Comparison of ENCODE assay signal across 9 cellular contexts in genomic region chr10:13102002-13102794, GRCh38. TPM values are rescaled to one million over a fixed set of nuclear protein-coding genes. Genes with fewer than 3 reads are reported as not detected.
DNase-seq lines count a peak whose midpoint lies in the region; ATAC-seq, FAIRE-seq and TF ChIP-seq lines count a peak whose summit lies in the region.
"Had no signal": no experiment of that assay in that cellular context is flagged by ENCODE, and none has a peak within 500 bp of the region (broad histone marks: within the 10 kb centered on the region; RNA-seq: fewer than 3 reads in every experiment).

No MANE protein-coding gene starts in this region.

- H3K4me3 Mint-ChIP-seq in activated T-cell treated with anti-CD3 and anti-CD28 coated beads, Interleukin-2, amount 50 U/mL, for 24 hours, result peak overlapping the region; percentile 20

- in situ Hi-C loops in HepG2 (cut with HindIII; ENCODE audit: extremely low pct_ligation_motif_present, low pct_unique_long_range_greater_than_20kb), result no loop called here

- H3K27ac ChIP-seq in breast epithelium (peak overlapping the region in 1 of 2 donors; percentile 78), HepG2 (ENCODE audit: extremely low read length, insufficient read depth, low read length) (peak overlapping the region; percentile 77), tibial nerve (peak overlapping the region; percentile 8 to 99 (median 80))

- FAIRE-seq in HepG2 (lab: Jason Lieb, UNC), result peak; percentile 49

- BruUV-seq in HepG2 (replicated peaks; lab: Mats Ljungman, UMichigan), result no TSS peak

- H3K27me3 ChIP-seq in breast epithelium (no peaks in the 10 kb centered on the region), HepG2 (ENCODE audit: control insufficient read depth in 1 of 2, insufficient read depth in 2 of 2, low read length in 2 of 2) (no peaks in the 10 kb centered on the region; a peak in 2 of 5 replicates), tibial nerve (no peaks in the 10 kb centered on the region)

- peak overlapping the region; percentile 74 for H3K9ac ChIP-seq in HepG2 (ENCODE audit: insufficient read depth, low read depth, low read length)

- no peaks in the 10 kb centered on the region for H3K9me3 ChIP-seq in breast epithelium
- no peaks in the 10 kb centered on the region for H3K9me3 ChIP-seq in HepG2 (ENCODE audit: low read length)
- H3K9me3 ChIP-seq in tibial nerve, result no peaks in the 10 kb centered on the region

- peaks cover 28% of the 10 kb centered on the region for H3K36me3 Mint-ChIP-seq in activated T-cell treated with anti-CD3 and anti-CD28 coated beads, Interleukin-2, amount 50 U/mL, for 24 hours (ENCODE audit: low read depth)

- peak overlapping the region; percentile 99 for H3K4me2 ChIP-seq in HepG2 (ENCODE audit: low read depth, low read length)

- H3K4me1 ChIP-seq in breast epithelium (no peaks in the 10 kb centered on the region), HepG2 (ENCODE audit: insufficient read depth, low read length) (peaks cover 52% of the 10 kb centered on the region), tibial nerve (peaks cover 0 to 57% (median 10%) of the 10 kb centered on the region in 4 donors)

- TF ChIP-seq CTCF in breast epithelium (IDR thresholded peaks at IDR 0.05), result no peak
- TF ChIP-seq CTCF in HepG2 (CRISPR knock-in tag; IDR thresholded peaks at IDR 0.05), result no peak
- TF ChIP-seq CTCF in tibial nerve (IDR thresholded peaks at IDR 0.05), result no peak

- TF ChIP-seq EP300 in HepG2 (IDR thresholded peaks at IDR 0.05; ENCODE audit: low read depth in 2 of 2, low read length in 2 of 2), result no peak
- no peak for TF ChIP-seq EP300 in HepG2 (CRISPR knock-in tag; IDR thresholded peaks at IDR 0.05; ENCODE audit: borderline replicate concordance)
- peak in 1 of 2 donors; percentile 50 for TF ChIP-seq EP300 in tibial nerve (IDR thresholded peaks at IDR 0.05)

- peak overlapping the region; percentile 74 for H3K27ac Mint-ChIP-seq in activated T-cell treated with anti-CD3 and anti-CD28 coated beads, Interleukin-2, amount 50 U/mL, for 24 hours

- TF ChIP-seq POLR2A in breast epithelium (IDR thresholded peaks at IDR 0.05) (no peak), HepG2 (IDR thresholded peaks at IDR 0.05; ENCODE audit: insufficient read depth in 1 of 2, low read depth in 2 of 2, low read length in 2 of 2) (peak in 1 of 2 experiments; percentile 62; a peak in 2 of 4 replicates), tibial nerve (IDR thresholded peaks at IDR 0.05) (no peak)

- WGBS in HepG2 (ENCODE audit: low lambda C conversion rate), result 7% methylated on average over 13 of the region's 13 CpGs
- 33 to 44% methylated on average over 13 of the region's 13 CpGs for WGBS in tibial nerve, 2 donors

- no peaks in the 10 kb centered on the region for H4K20me1 ChIP-seq in HepG2 (ENCODE audit: insufficient read depth, low read length)

- H3K36me3 ChIP-seq in breast epithelium (no peaks in the 10 kb centered on the region), HepG2 (replicated peaks in 1 of 2; ENCODE audit: control insufficient read depth in 1 of 2, insufficient read depth in 2 of 2, low read length in 2 of 2) (no peaks in the 10 kb centered on the region), tibial nerve (no peaks in the 10 kb centered on the region)

- H3K9me3 Mint-ChIP-seq in activated T-cell treated with anti-CD3 and anti-CD28 coated beads, Interleukin-2, amount 50 U/mL, for 24 hours, result no peaks in the 10 kb centered on the region

- H3K79me2 ChIP-seq in HepG2 (ENCODE audit: insufficient read depth, low read length), result peaks cover 12% of the 10 kb centered on the region

- DNase-seq in activated T-cell treated with anti-CD3 and anti-CD28 coated beads, Interleukin-2, amount 50 U/mL, for 24 hours, result no peak
- no peak for DNase-seq in activated T-cell treated with anti-CD3 and anti-CD28 coated beads, Interleukin-2, amount 50 U/mL, for 1 hour
- DNase-seq in breast epithelium (ENCODE audit: low spot score in 2 of 2), result no peak
- peak; percentile 51 for DNase-seq in HepG2 (ENCODE audit: low spot score)
- no peak for DNase-seq in tibial nerve (ENCODE audit: low spot score in 2 of 2)
- no peak for DNase-seq in Kasumi-1 (lab: John Stamatoyannopoulos, UW)
- DNase-seq in NCI-H1092 treated with DMSO at 0.1 percent for 48 hours (lab: John Stamatoyannopoulos, UW), result no peak
- DNase-seq: SHP77 had no signal

- intact Hi-C loops in breast epithelium (cut with DNase I; ENCODE audit: low total_unique reads), result no loop called here
- intact Hi-C loops in HepG2 (cut with micrococcal nuclease; ENCODE audit: unreplicated experiment), result loop anchor here (5.0 to 10.0 kb wide), 2 partner anchors 60 to 173 kb away; partner anchors contain the start of gene MCM10

- CTCF ChIA-PET in HepG2 (lab: Yijun Ruan, JAX; ENCODE audit: low intra/inter-chr PET ratio, low total read pairs), result no interaction called here

- ATAC-seq in HepG2 (peak; percentile 9), HG03378 (IDR thresholded peaks at IDR 0.05; ENCODE audit: unreplicated experiment) (no peak)

- H3K27me3 Mint-ChIP-seq in activated T-cell treated with anti-CD3 and anti-CD28 coated beads, Interleukin-2, amount 50 U/mL, for 24 hours, result no peaks in the 10 kb centered on the region

- H3K4me1 Mint-ChIP-seq in activated T-cell treated with anti-CD3 and anti-CD28 coated beads, Interleukin-2, amount 50 U/mL, for 24 hours (ENCODE audit: low read depth), result peaks cover 60% of the 10 kb centered on the region

- H3K4me3 ChIP-seq in breast epithelium, result peak overlapping the region in 2 of 3 donors; percentile 19 to 52
- H3K4me3 ChIP-seq in HepG2 (replicated peaks in 1 of 3; ENCODE audit: insufficient read depth in 1 of 3, low read depth in 2 of 3, low read length in 3 of 3), result peak overlapping the region; percentile 51 to 72 (median 63)
- peak overlapping the region in 3 of 4 donors; percentile 8 to 40 (median 20) for H3K4me3 ChIP-seq in tibial nerve

- no peak for TF ChIP-seq RAD21 in HepG2 (CRISPR knock-in tag; IDR thresholded peaks at IDR 0.05)

- H2AFZ ChIP-seq in HepG2 (ENCODE audit: low read length), result peak overlapping the region; percentile 80

- POLR2A ChIA-PET in HepG2 (lab: Yijun Ruan, JAX), result no interaction called here

TF ChIP-seq in HepG2, 621 proteins besides CTCF, POLR2A, EP300 and RAD21 (continues in another document):
- TF ChIP-seq ZNF589 (CRISPR knock-in tag; conservative IDR thresholded peaks at IDR 0.05) (no peak), ZBTB3 (CRISPR knock-in tag; IDR thresholded peaks at IDR 0.05; ENCODE audit: borderline replicate concordance, low read depth) (no peak)

RNA-seq across cellular contexts. Expression of gene OPTN, which starts 2.2 kb away (rescaled TPM):
- 100 to 1,000 TPM in 1 of 3 donors, 10 to 100 TPM in 2; 43.9 to 119 (median 49.2) TPM for total RNA-seq in breast epithelium
- 13.4 and 16.9 TPM in 2 replicates for total RNA-seq in HepG2 (2016; rRNA removed; fragmentation: Illumina TruSeq; extraction: Trizol)
- 11.6 and 11.9 TPM in 2 replicates for total RNA-seq in HepG2 (2016; cell fraction: cytosol; rRNA removed; fragmentation: Illumina TruSeq; extraction: Trizol; ENCODE audit: low read depth)
- 13.1 and 15.3 TPM in 2 replicates for total RNA-seq in HepG2 (2016; cell fraction: insoluble cytoplasmic fraction; rRNA removed; fragmentation: Illumina TruSeq; extraction: Trizol)
- total RNA-seq in HepG2 (2016; cell fraction: membrane; rRNA removed; fragmentation: Illumina TruSeq; extraction: Trizol), result 17.8 and 18.8 TPM in 2 replicates
- 6.5 and 7.6 TPM in 2 replicates for total RNA-seq in HepG2 (2016; cell fraction: nucleus; rRNA removed; fragmentation: Illumina TruSeq; extraction: Trizol)
- 46.6 and 48.0 TPM in 2 replicates for polyA plus RNA-seq in HepG2 (2011; rRNA removed)
- polyA plus RNA-seq in HepG2 (2011; cell fraction: cytosol; rRNA removed), result 19.2 and 26.0 TPM in 2 replicates
- 19.2 and 23.7 TPM in 2 replicates for polyA plus RNA-seq in HepG2 (2011; cell fraction: nucleus; rRNA removed)
- polyA plus RNA-seq in HepG2 (2012), result 114 and 116 TPM in 2 replicates
- polyA plus RNA-seq in HepG2 (2016; cell fraction: cytosol; fragmentation: Illumina TruSeq; extraction: Trizol; ENCODE audit: low read depth), result 18.1 and 18.2 TPM in 2 replicates
- polyA plus RNA-seq in HepG2 (2016; cell fraction: insoluble cytoplasmic fraction; fragmentation: Illumina TruSeq; extraction: Trizol; ENCODE audit: low read depth), result 18.4 and 22.2 TPM in 2 replicates
- 19.3 and 20.2 TPM in 2 replicates for polyA plus RNA-seq in HepG2 (2016; cell fraction: membrane; fragmentation: Illumina TruSeq; extraction: Trizol; ENCODE audit: low read depth)
- polyA plus RNA-seq in HepG2 (2016; cell fraction: nucleus; fragmentation: Illumina TruSeq; extraction: Trizol; ENCODE audit: insufficient read depth, low read depth), result 16.6 and 18.0 TPM in 2 replicates
- polyA minus RNA-seq in HepG2 (2011; rRNA and poly(A)+ RNA removed; ENCODE audit: low replicate concordance), result 20.0 and 23.0 TPM in 2 replicates
- 12.0 and 26.7 TPM in 2 replicates for polyA minus RNA-seq in HepG2 (2011; cell fraction: cytosol; rRNA and poly(A)+ RNA removed)
- polyA minus RNA-seq in HepG2 (2011; cell fraction: nucleus; rRNA and poly(A)+ RNA removed), result 34.8 and 39.0 TPM in 2 replicates
- total RNA-seq in tibial nerve, result 10 to 100 TPM; 62.1 to 81.5 (median 73.7) TPM

RNA-seq across cellular contexts. Expression of gene MCM10, which starts 59.2 kb away (rescaled TPM):
- total RNA-seq in breast epithelium (1 to 10 TPM in 2 of 3 donors, under 1 TPM in 1; 0.15 to 2.0 (median 1.8) TPM), HepG2 (2016; rRNA removed; fragmentation: Illumina TruSeq; extraction: Trizol) (31.3 and 41.8 TPM in 2 replicates), tibial nerve (under 1 TPM in 1 of 4 donors, not detected in 3; 0.22 TPM)
- 5.6 and 6.2 TPM in 2 replicates for total RNA-seq in HepG2 (2016; cell fraction: cytosol; rRNA removed; fragmentation: Illumina TruSeq; extraction: Trizol; ENCODE audit: low read depth)
- 28.3 and 39.8 TPM in 2 replicates for total RNA-seq in HepG2 (2016; cell fraction: insoluble cytoplasmic fraction; rRNA removed; fragmentation: Illumina TruSeq; extraction: Trizol)
- 7.1 and 8.4 TPM in 2 replicates for total RNA-seq in HepG2 (2016; cell fraction: membrane; rRNA removed; fragmentation: Illumina TruSeq; extraction: Trizol)
- 27.5 and 28.3 TPM in 2 replicates for total RNA-seq in HepG2 (2016; cell fraction: nucleus; rRNA removed; fragmentation: Illumina TruSeq; extraction: Trizol)
- 2.0 and 2.8 TPM in 2 replicates for polyA plus RNA-seq in HepG2 (2011; rRNA removed)
- polyA plus RNA-seq in HepG2 (2011; cell fraction: cytosol; rRNA removed), result 1.7 and 1.9 TPM in 2 replicates
- polyA plus RNA-seq in HepG2 (2011; cell fraction: nucleus; rRNA removed), result 2.7 and 2.8 TPM in 2 replicates
- 2.2 and 7.7 TPM in 2 replicates for polyA plus RNA-seq in HepG2 (2012)
- polyA plus RNA-seq in HepG2 (2016; cell fraction: cytosol; fragmentation: Illumina TruSeq; extraction: Trizol; ENCODE audit: low read depth), result 0.73 and 0.94 TPM in 2 replicates
- 24.9 and 28.1 TPM in 2 replicates for polyA plus RNA-seq in HepG2 (2016; cell fraction: insoluble cytoplasmic fraction; fragmentation: Illumina TruSeq; extraction: Trizol; ENCODE audit: low read depth)
- polyA plus RNA-seq in HepG2 (2016; cell fraction: membrane; fragmentation: Illumina TruSeq; extraction: Trizol; ENCODE audit: low read depth), result 2.0 and 2.2 TPM in 2 replicates
- polyA plus RNA-seq in HepG2 (2016; cell fraction: nucleus; fragmentation: Illumina TruSeq; extraction: Trizol; ENCODE audit: insufficient read depth, low read depth), result 16.5 and 22.1 TPM in 2 replicates
- 4.7 and 13.7 TPM in 2 replicates for polyA minus RNA-seq in HepG2 (2011; rRNA and poly(A)+ RNA removed; ENCODE audit: low replicate concordance)
- 4.3 and 4.8 TPM in 2 replicates for polyA minus RNA-seq in HepG2 (2011; cell fraction: cytosol; rRNA and poly(A)+ RNA removed)
- polyA minus RNA-seq in HepG2 (2011; cell fraction: nucleus; rRNA and poly(A)+ RNA removed), result 11.3 and 12.1 TPM in 2 replicates
